ENCODE assay signal across 8 cellular contexts in the genomic region with DNA sequence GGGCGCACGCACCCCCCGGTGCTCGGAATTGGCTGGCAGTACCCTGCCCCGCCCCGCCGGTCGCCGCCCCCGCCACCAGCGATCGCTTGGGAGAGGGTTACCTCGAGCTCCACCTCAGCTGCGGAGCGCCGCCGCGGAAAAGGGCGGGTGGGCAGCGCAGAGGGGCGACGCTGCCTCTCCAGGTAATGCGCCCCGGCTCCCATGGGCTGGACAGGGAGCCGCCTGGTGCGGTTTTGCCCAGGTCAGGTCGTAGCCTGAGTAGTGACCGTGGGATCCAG. TPM values are rescaled to one million over a fixed set of nuclear protein-coding genes. Genes with fewer than 3 reads are reported as not detected.
A peak's percentile ranks its signal among the peaks of the same experiment; 100 is the strongest.
DNase-seq lines count a peak whose midpoint lies in the region; ATAC-seq and TF ChIP-seq lines count a peak whose summit lies in the region.

No MANE protein-coding gene starts in this region.

- H3K27ac ChIP-seq in CD4-positive, alpha-beta T cell (ENCODE audit: low read depth, low read length): no peak overlapping the region
- H3K27ac ChIP-seq in Peyer's patch (peak overlapping the region in 3 of 4 donors; percentile 27 to 96 (median 94)), right atrium auricular region (peak overlapping the region; percentile 94 to 95), skin epidermis (peak overlapping the region; percentile 30 to 94 (median 83))

- no peak for TF ChIP-seq POLR2A in Peyer's patch (IDR thresholded peaks at IDR 0.05)

- peak overlapping the region; percentile 99 for H3K4me3 Mint-ChIP-seq in CD4-positive, alpha-beta T cell
- peak overlapping the region; percentile 92 for H3K4me3 Mint-ChIP-seq in activated naive CD8-positive, alpha-beta T cell

- H3K27ac Mint-ChIP-seq in CD4-positive, alpha-beta T cell: peak overlapping the region; percentile 94
- H3K27ac Mint-ChIP-seq in activated naive CD8-positive, alpha-beta T cell: peak overlapping the region; percentile 85

- no peaks in the 10 kb centered on the region for H3K36me3 ChIP-seq in Peyer's patch
- no peaks in the 10 kb centered on the region for H3K36me3 ChIP-seq in right atrium auricular region

- H3K4me3 ChIP-seq in Peyer's patch (peak overlapping the region; percentile 55 to 90 (median 86)), right atrium auricular region (peak overlapping the region; percentile 60 to 80), skin epidermis (peak overlapping the region; percentile 65 to 92 (median 80))

- CTCF ChIA-PET in CD4-positive, alpha-beta T cell (lab: Charles Lee): interaction anchor here (0.6 to 2.8 kb wide), 5 partner anchors 31 to 1180 kb away, joined by 4 to 20 read pairs (median 6); no protein-coding TSS in a partner anchor

- H3K36me3 Mint-ChIP-seq in CD4-positive, alpha-beta T cell (ENCODE audit: low read depth): peaks cover 13% of the 10 kb centered on the region
- no peaks in the 10 kb centered on the region for H3K36me3 Mint-ChIP-seq in activated naive CD8-positive, alpha-beta T cell

- H3K9me3 Mint-ChIP-seq in CD4-positive, alpha-beta T cell: no peaks in the 10 kb centered on the region
- H3K9me3 Mint-ChIP-seq in activated naive CD8-positive, alpha-beta T cell (ENCODE audit: low read depth): no peaks in the 10 kb centered on the region

- no peak for TF ChIP-seq CTCF in CD4-positive, alpha-beta T cell (IDR thresholded peaks at IDR 0.05)
- TF ChIP-seq CTCF in Peyer's patch (IDR thresholded peaks at IDR 0.05): no peak
- no peak for TF ChIP-seq CTCF in right atrium auricular region (IDR thresholded peaks at IDR 0.05)

- peaks cover 46% of the 10 kb centered on the region for H3K4me1 Mint-ChIP-seq in CD4-positive, alpha-beta T cell (ENCODE audit: low read depth)
- H3K4me1 Mint-ChIP-seq in activated naive CD8-positive, alpha-beta T cell (ENCODE audit: low read depth): peaks cover 29% of the 10 kb centered on the region

- H3K4me1 ChIP-seq in Peyer's patch: peaks cover 0 to 32% (median 8%) of the 10 kb centered on the region in 4 donors
- peaks cover 0 to 36% of the 10 kb centered on the region in 2 donors for H3K4me1 ChIP-seq in right atrium auricular region

- intact Hi-C loops in CD4-positive, alpha-beta T cell (cut with DNase I, micrococcal nuclease): loop anchor here in 1 of 2 experiments (5.0 to 10.0 kb wide), 2 partner anchors 141 to 463 kb away; no protein-coding TSS in a partner anchor

- no peaks in the 10 kb centered on the region for H3K27me3 Mint-ChIP-seq in CD4-positive, alpha-beta T cell
- H3K27me3 Mint-ChIP-seq in activated naive CD8-positive, alpha-beta T cell: no peaks in the 10 kb centered on the region

- no peaks in the 10 kb centered on the region for H3K27me3 ChIP-seq in CD4-positive, alpha-beta T cell (ENCODE audit: control insufficient read depth, insufficient read depth, low read length)
- H3K27me3 ChIP-seq in Peyer's patch: no peaks in the 10 kb centered on the region
- H3K27me3 ChIP-seq in right atrium auricular region: no peaks in the 10 kb centered on the region

- ATAC-seq in CD4-positive, alpha-beta T cell (ENCODE audit: poor library complexity): no peak
- no peak for ATAC-seq in GM21390 (IDR thresholded peaks at IDR 0.05; ENCODE audit: unreplicated experiment)

- peak; percentile 22 to 71 (median 48) for DNase-seq in CD4-positive, alpha-beta T cell
- DNase-seq in Peyer's patch (peak; percentile 54 to 70 (median 66)), right atrium auricular region (ENCODE audit: low spot score) (no peak), NCI-H1436 (lab: John Stamatoyannopoulos, UW) (no peak), GM19238 (ENCODE audit: insufficient read length, low spot score) (no peak)

- POLR2A ChIA-PET in CD4-positive, alpha-beta T cell (lab: Charles Lee): interaction anchor here (0.9 to 6.8 kb wide), 3 partner anchors 31 to 144 kb away, joined by 3 to 86 read pairs (median 74); no protein-coding TSS in a partner anchor

- H3K9me3 ChIP-seq in CD4-positive, alpha-beta T cell (ENCODE audit: control insufficient read depth, low read length): no peaks in the 10 kb centered on the region
- H3K9me3 ChIP-seq in Peyer's patch (no peaks in the 10 kb centered on the region), right atrium auricular region (no peaks in the 10 kb centered on the region)

RNA-seq across cellular contexts. Expression of a gene that starts 1.3 kb away (rescaled TPM):
- 100 to 1,000 TPM; 142 to 145 TPM for total RNA-seq in CD4-positive, alpha-beta T cell
- 10 to 100 TPM; 15.2 to 85.0 (median 36.6) TPM for total RNA-seq in Peyer's patch
- total RNA-seq in right atrium auricular region: 10 to 100 TPM in 1 of 2 donors, 1 to 10 TPM in 1; 9.4 to 16.5 TPM

Comparison
In these comparisons a context has a peak if more than half of its experiments do, and no peak if none do; other contexts are left out.
1. DNase-seq: peak in CD4-positive, alpha-beta T cell (10 of 10) and Peyer's patch (3 of 3); none in right atrium auricular region (single experiment), NCI-H1436 (single experiment) and GM19238 (single experiment).
2. Peak in every context shown above with its lines, with median percentiles within 50 percentile points of each other: H3K4me3 ChIP-seq.